ENCODE assay signal across 8 cellular contexts in genomic region chr12:6647083-6647604, GRCh38. TPM values are rescaled to one million over a fixed set of nuclear protein-coding genes. Genes with fewer than 3 reads are reported as not detected.
DNase-seq lines count a peak whose midpoint lies in the region; ATAC-seq and TF ChIP-seq lines count a peak whose summit lies in the region.

TSS of gene ACRBP (minus strand) at chr12:6647432. CDS start at chr12:6647366, 66 bp downstream.

- peaks cover 28% of the 10 kb centered on the region for H3K36me3 Mint-ChIP-seq in chondrocyte (ENCODE audit: low read depth)

- H3K27ac ChIP-seq in skin epidermis, result peak within 1 kb of the TSS in 18 of 21 experiments; percentile 6 to 70 (median 44)

- in situ Hi-C loops in GM13976 (cut with MboI; ENCODE audit: low sequenced_read_pairs, unreplicated experiment), result no loop called here

- TF ChIP-seq CTCF in GM13976 (IDR thresholded peaks at IDR 0.05; ENCODE audit: borderline replicate concordance, control extremely low read depth, extremely low read depth, insufficient read depth, missing control alignments), result no peak
- no peak for TF ChIP-seq CTCF in chondrocyte (IDR thresholded peaks at IDR 0.05)

- H3K4me1 Mint-ChIP-seq in chondrocyte (ENCODE audit: low read depth), result no peaks in the 10 kb centered on the region

- DNase-seq in GM13976 (ENCODE audit: low spot score), result peak; percentile 81
- DNase-seq in NCI-H774 (lab: John Stamatoyannopoulos, UW), result peak; percentile 40
- no peak for DNase-seq in chondrocyte (ENCODE audit: low spot score)
- DNase-seq in iris pigment epithelial cell (ENCODE audit: low read depth), result peak; percentile 43
- DNase-seq in NCI-H2107 (lab: John Stamatoyannopoulos, UW), result no peak

- peaks cover 2% of the 10 kb centered on the region for H3K27me3 Mint-ChIP-seq in chondrocyte (ENCODE audit: low read depth)

- H3K4me3 Mint-ChIP-seq in chondrocyte (ENCODE audit: unreplicated experiment), result peak within 1 kb of the TSS; percentile 60

- no peak for ATAC-seq in GM19395 (IDR thresholded peaks at IDR 0.05; ENCODE audit: unreplicated experiment)
- no peak for ATAC-seq in HG03039 (IDR thresholded peaks at IDR 0.05; ENCODE audit: unreplicated experiment)

- H3K27ac Mint-ChIP-seq in chondrocyte (ENCODE audit: unreplicated experiment), result peak within 1 kb of the TSS; percentile 22

- peak within 1 kb of the TSS; percentile 10 to 35 (median 23) for H3K4me3 ChIP-seq in skin epidermis

- H3K9me3 Mint-ChIP-seq in chondrocyte (ENCODE audit: low read depth), result peaks cover 10% of the 10 kb centered on the region

RNA-seq across cellular contexts. Expression of gene ACRBP, which starts in this region (rescaled TPM):
- total RNA-seq in chondrocyte, result 0.37 to 0.74 TPM (median 0.41 TPM) in 3 replicates

Comparison
In these comparisons a context has a peak if more than half of its experiments do, and no peak if none do; other contexts are left out.
1. DNase-seq: peak in GM13976 (single experiment), NCI-H774 (single experiment) and iris pigment epithelial cell (single experiment); none in chondrocyte (single experiment) and NCI-H2107 (single experiment).